In the genomic region with DNA sequence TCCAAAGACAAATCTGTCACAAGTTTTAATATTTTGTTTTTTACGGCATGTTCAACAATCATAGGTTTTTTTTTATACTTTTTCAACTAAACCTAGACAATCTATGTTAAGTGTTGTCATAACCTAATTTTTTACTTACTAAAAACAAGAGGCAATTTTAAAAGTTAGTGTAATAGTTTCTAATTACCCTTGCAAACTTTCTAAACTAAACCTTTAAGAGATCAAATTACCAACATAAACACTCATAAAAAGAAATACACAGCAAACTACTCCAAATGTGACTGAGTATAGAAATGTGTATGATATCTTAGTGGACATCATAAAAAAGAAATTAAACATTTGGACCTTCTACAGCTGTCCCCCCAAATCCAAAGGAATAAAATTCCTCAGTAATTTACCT, we compare ENCODE assay signal across 20 cellular contexts.
"Had no signal": no experiment of that assay in that cellular context is flagged by ENCODE, and none has a peak within 500 bp of the region (broad histone marks: within the 10 kb centered on the region; RNA-seq: fewer than 3 reads in every experiment).

No MANE protein-coding gene starts in this region.

- H3K27me3 Mint-ChIP-seq: activated CD4-positive, alpha-beta memory T cell treated with anti-CD3 and anti-CD28 coated beads, Interleukin-2, amount 10 ng/mL, durations not matched to agents 7 days and 5 days; activated CD4-positive, alpha-beta T cell treated with anti-CD3 and anti-CD28 coated beads, Interleukin-2, amount 10 ng/mL, durations not matched to agents 24 days and 14 days; activated CD8-positive, alpha-beta memory T cell treated with anti-CD3 and anti-CD28 coated beads, Interleukin-2, amount 10 ng/mL, durations not matched to agents 7 days and 5 days; activated naive CD8-positive, alpha-beta T cell treated with anti-CD3 and anti-CD28 coated beads, Interleukin-2, amount 50 U/mL, for 24 hours; memory B cell; natural killer cell treated with Interleukin-12 subunit alpha and Interleukin-12 subunit beta and Interleukin-15 and Interleukin-18, amount 100 ng/mL, for 72 hours had no signal

- H3K4me3 Mint-ChIP-seq: activated CD4-positive, alpha-beta memory T cell treated with anti-CD3 and anti-CD28 coated beads, Interleukin-2, amount 10 ng/mL, durations not matched to agents 7 days and 5 days; activated CD4-positive, alpha-beta T cell treated with anti-CD3 and anti-CD28 coated beads, Interleukin-2, amount 10 ng/mL, durations not matched to agents 24 days and 14 days; activated CD8-positive, alpha-beta memory T cell treated with anti-CD3 and anti-CD28 coated beads, Interleukin-2, amount 10 ng/mL, durations not matched to agents 7 days and 5 days; activated naive CD8-positive, alpha-beta T cell treated with anti-CD3 and anti-CD28 coated beads, Interleukin-2, amount 50 U/mL, for 24 hours; activated T-helper 1 cell treated with anti-CD3 and anti-CD28 coated beads, Interleukin-12 subunit alpha, Interleukin-12 subunit beta, Interleukin-2, Interleukin-4 antibody, amounts not matched to agents 30 ng/mL and 10 ng/mL and 1 ng/mL, durations not matched to agents 14 hours and 24 hours and 36 hours; memory B cell; natural killer cell treated with Interleukin-12 subunit alpha and Interleukin-12 subunit beta and Interleukin-15 and Interleukin-18, amount 100 ng/mL, for 72 hours; T-helper 1 cell treated with Interleukin-12 subunit alpha and Interleukin-12 subunit beta and Interleukin-4 antibody, amounts not matched to agents 30 μg/mL and 1 μg/mL, for 36 hours had no signal

- H3K4me1 Mint-ChIP-seq: activated CD8-positive, alpha-beta memory T cell treated with anti-CD3 and anti-CD28 coated beads, Interleukin-2, amount 10 ng/mL, durations not matched to agents 7 days and 5 days had no signal

- ATAC-seq: activated CD8-positive, alpha-beta memory T cell treated with anti-CD3 and anti-CD28 coated beads, Interleukin-2, amount 10 ng/mL, durations not matched to agents 7 days and 5 days; activated naive CD8-positive, alpha-beta T cell treated with anti-CD3 and anti-CD28 coated beads, Interleukin-2, amount 50 U/mL, for 24 hours; natural killer cell treated with Interleukin-12 subunit alpha and Interleukin-12 subunit beta and Interleukin-15 and Interleukin-18, amount 100 ng/mL, for 72 hours; upper lobe of right lung had no signal

- H3K9me3 Mint-ChIP-seq: activated CD4-positive, alpha-beta memory T cell treated with anti-CD3 and anti-CD28 coated beads, Interleukin-2, amount 10 ng/mL, durations not matched to agents 7 days and 5 days; activated CD4-positive, alpha-beta T cell treated with anti-CD3 and anti-CD28 coated beads, Interleukin-2, amount 10 ng/mL, durations not matched to agents 24 days and 14 days; activated naive CD8-positive, alpha-beta T cell treated with anti-CD3 and anti-CD28 coated beads, Interleukin-2, amount 50 U/mL, for 24 hours; activated T-helper 1 cell treated with anti-CD3 and anti-CD28 coated beads, Interleukin-12 subunit alpha, Interleukin-12 subunit beta, Interleukin-2, Interleukin-4 antibody, amounts not matched to agents 30 ng/mL and 10 ng/mL and 1 ng/mL, durations not matched to agents 14 hours and 24 hours and 36 hours; memory B cell; natural killer cell treated with Interleukin-12 subunit alpha and Interleukin-12 subunit beta and Interleukin-15 and Interleukin-18, amount 100 ng/mL, for 72 hours; T-helper 1 cell treated with Interleukin-12 subunit alpha and Interleukin-12 subunit beta and Interleukin-4 antibody, amounts not matched to agents 30 μg/mL and 1 μg/mL, for 36 hours had no signal

- DNase-seq: activated CD4-positive, alpha-beta memory T cell treated with anti-CD3 and anti-CD28 coated beads, Interleukin-2, amount 10 ng/mL, durations not matched to agents 7 days and 5 days; activated CD4-positive, alpha-beta T cell treated with anti-CD3 and anti-CD28 coated beads, Interleukin-2, amount 10 ng/mL, durations not matched to agents 24 days and 14 days; activated CD8-positive, alpha-beta memory T cell treated with anti-CD3 and anti-CD28 coated beads, Interleukin-2, amount 10 ng/mL, durations not matched to agents 7 days and 5 days; activated gamma-delta T cell; activated naive CD4-positive, alpha-beta T cell treated with anti-CD3 and anti-CD28 coated beads, Interleukin-2, amount 50 U/mL, for 16 hours; activated naive CD8-positive, alpha-beta T cell treated with anti-CD3 and anti-CD28 coated beads, Interleukin-2, amount 50 U/mL, for 24 hours; activated T-cell treated with anti-CD3 and anti-CD28 coated beads for 4 hours; effector CD4-positive, alpha-beta T cell; glutamatergic neuron; posterior cingulate gyrus; sigmoid colon; spleen; stimulated activated CD4-positive, alpha-beta T cell treated with anti-CD3 and anti-CD28 coated beads, Interleukin-4, amount 100 ng/mL, for 1 hour; stimulated activated naive CD4-positive, alpha-beta T cell; thyroid gland; upper lobe of right lung had no signal

- H3K27ac Mint-ChIP-seq: activated CD4-positive, alpha-beta memory T cell treated with anti-CD3 and anti-CD28 coated beads, Interleukin-2, amount 10 ng/mL, durations not matched to agents 7 days and 5 days; activated CD4-positive, alpha-beta T cell treated with anti-CD3 and anti-CD28 coated beads, Interleukin-2, amount 10 ng/mL, durations not matched to agents 24 days and 14 days; activated CD8-positive, alpha-beta memory T cell treated with anti-CD3 and anti-CD28 coated beads, Interleukin-2, amount 10 ng/mL, durations not matched to agents 7 days and 5 days; activated naive CD8-positive, alpha-beta T cell treated with anti-CD3 and anti-CD28 coated beads, Interleukin-2, amount 50 U/mL, for 24 hours; activated T-helper 1 cell treated with anti-CD3 and anti-CD28 coated beads, Interleukin-12 subunit alpha, Interleukin-12 subunit beta, Interleukin-2, Interleukin-4 antibody, amounts not matched to agents 30 ng/mL and 10 ng/mL and 1 ng/mL, durations not matched to agents 14 hours and 24 hours and 36 hours; memory B cell; T-helper 1 cell treated with Interleukin-12 subunit alpha and Interleukin-12 subunit beta and Interleukin-4 antibody, amounts not matched to agents 30 μg/mL and 1 μg/mL, for 36 hours had no signal
